In the genomic region with DNA sequence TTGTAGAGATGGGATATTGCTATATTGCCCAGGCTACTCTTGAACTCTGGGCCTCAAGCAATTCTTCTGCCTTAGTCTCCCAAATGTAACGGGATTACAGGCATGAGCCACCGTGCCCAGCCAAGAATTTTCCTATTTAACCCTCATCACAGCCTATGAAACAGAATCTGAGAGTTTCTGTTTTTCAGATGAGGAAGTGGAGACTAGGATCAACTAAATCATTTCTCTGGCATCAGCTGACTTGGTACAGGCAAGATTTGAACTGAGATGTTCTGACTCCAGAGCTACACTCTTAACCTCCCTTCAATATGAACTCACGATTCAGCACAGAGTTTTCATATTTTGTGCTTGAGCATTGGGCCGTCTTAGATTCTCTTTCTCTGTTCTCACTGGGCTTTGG, we compare ENCODE assay signal across 28 cellular contexts. TPM values are rescaled to one million over a fixed set of nuclear protein-coding genes. Genes with fewer than 3 reads are reported as not detected.
"Had no signal": no experiment of that assay in that cellular context is flagged by ENCODE, and none has a peak within 500 bp of the region (broad histone marks: within the 10 kb centered on the region; RNA-seq: fewer than 3 reads in every experiment).

No MANE protein-coding gene starts in this region.

- H3K27me3 ChIP-seq: ovary, right atrium auricular region, right lobe of liver, suprapubic skin, tibial artery, uterus had no signal

- H3K4me3 ChIP-seq: lung, ovary, right atrium auricular region, right lobe of liver, smooth muscle cell, suprapubic skin, thoracic aorta, tibial artery, uterus had no signal

- DNase-seq: hippocampal formation; kidney glomerular epithelial cell; left cardiac atrium; mesendoderm; naive B cell; natural killer cell; nephron progenitor cell; ovary; right lobe of liver; stimulated activated CD4-positive, alpha-beta T cell treated with anti-CD3 and anti-CD28 coated beads, Interleukin-1b, Interleukin-23, amount 100 ng/mL, for 48 hours; stimulated activated CD4-positive, alpha-beta T cell treated with anti-CD3 and anti-CD28 coated beads, Interleukin-2, amount 100 ng/mL, for 48 hours; stimulated activated CD4-positive, alpha-beta T cell treated with anti-CD3 and anti-CD28 coated beads, Interleukin-4, amount 100 ng/mL, for 4 hours; stimulated activated CD8-positive, alpha-beta memory T cell treated with anti-CD3 and anti-CD28 coated beads, Interleukin-4, amount 100 ng/mL, for 48 hours; stimulated activated naive CD4-positive, alpha-beta T cell; tibial artery; uterus had no signal

- H3K9me3 ChIP-seq: suprapubic skin had no signal

- ATAC-seq: left cardiac atrium, left lobe of liver, natural killer cell, right lobe of liver had no signal

- H3K27ac Mint-ChIP-seq: mesothelial cell of epicardium; nephron progenitor cell; stimulated activated naive CD8-positive, alpha-beta T cell treated with anti-CD3 and anti-CD28 coated beads, Interleukin-15, Interleukin-2, amounts not matched to agents 100 ng/mL and 50 ng/mL, for 24 hours; type B pancreatic cell had no signal

- H3K4me3 Mint-ChIP-seq: mesothelial cell of epicardium; naive B cell; natural killer cell; nephron progenitor cell; stimulated activated naive CD8-positive, alpha-beta T cell treated with anti-CD3 and anti-CD28 coated beads, Interleukin-15, Interleukin-2, amounts not matched to agents 100 ng/mL and 50 ng/mL, for 24 hours; type B pancreatic cell had no signal

- H3K4me2 ChIP-seq: smooth muscle cell had no signal

- H3K27me3 Mint-ChIP-seq: naive B cell; progenitor cell of endocrine pancreas; stimulated activated naive CD8-positive, alpha-beta T cell treated with anti-CD3 and anti-CD28 coated beads, Interleukin-15, Interleukin-2, amounts not matched to agents 100 ng/mL and 50 ng/mL, for 24 hours; type B pancreatic cell had no signal

- H3K27ac ChIP-seq: ovary, right atrium auricular region, right lobe of liver, suprapubic skin, thoracic aorta, tibial artery, uterus had no signal

- H3K9me3 Mint-ChIP-seq: natural killer cell had no signal

- H3K4me1 ChIP-seq: right lobe of liver, suprapubic skin, tibial artery, uterus had no signal

- H3K4me1 Mint-ChIP-seq: mesothelial cell of epicardium, nephron progenitor cell had no signal

- FAIRE-seq: keratinocyte had no signal

RNA-seq across cellular contexts. Expression of a gene that starts 57.5 kb away (rescaled TPM):
- total RNA-seq: skeletal muscle tissue had no signal
